ENCODE assay signal across 13 cellular contexts in genomic region chr14:56057071-56057865, GRCh38.
A peak's percentile ranks its signal among the peaks of the same experiment; 100 is the strongest.
DNase-seq lines count a peak whose midpoint lies in the region; ATAC-seq and TF ChIP-seq lines count a peak whose summit lies in the region.
"Had no signal": no experiment of that assay in that cellular context is flagged by ENCODE, and none has a peak within 500 bp of the region (broad histone marks: within the 10 kb centered on the region; RNA-seq: fewer than 3 reads in every experiment).

No MANE protein-coding gene starts in this region.

- peaks cover 22% of the 10 kb centered on the region for H3K4me1 ChIP-seq in neural progenitor cell
- no peaks in the 10 kb centered on the region for H3K4me1 ChIP-seq in CD8-positive, alpha-beta memory T cell (ENCODE audit: insufficient read depth, low read length)
- no peaks in the 10 kb centered on the region for H3K4me1 ChIP-seq in effector memory CD4-positive, alpha-beta T cell (ENCODE audit: control insufficient read depth, insufficient read depth, low read length, poor library complexity, severe bottlenecking)

- no peak for TF ChIP-seq CTCF in neural progenitor cell (IDR thresholded peaks at IDR 0.05)

- POLR2A ChIA-PET in CD8-positive, alpha-beta memory T cell (lab: Charles Lee), result no interaction called here

- H2AFZ ChIP-seq in neural progenitor cell (replicated peaks), result no peak overlapping the region
- H2AFZ ChIP-seq: PC-9 had no signal

- no peaks in the 10 kb centered on the region for H3K27me3 ChIP-seq in neural progenitor cell
- no peaks in the 10 kb centered on the region for H3K27me3 ChIP-seq in CD8-positive, alpha-beta memory T cell (ENCODE audit: insufficient read depth, low read length, poor library complexity, severe bottlenecking)
- H3K27me3 ChIP-seq in effector memory CD4-positive, alpha-beta T cell (replicated peaks; ENCODE audit: control insufficient read depth, insufficient read depth, low read length, poor library complexity, severe bottlenecking), result no peaks in the 10 kb centered on the region
- H3K27me3 ChIP-seq: tibial nerve had no signal

- no peaks in the 10 kb centered on the region for H3K9me3 ChIP-seq in neural progenitor cell (ENCODE audit: low read depth)
- no peaks in the 10 kb centered on the region for H3K9me3 ChIP-seq in CD8-positive, alpha-beta memory T cell (ENCODE audit: low read length)
- no peaks in the 10 kb centered on the region for H3K9me3 ChIP-seq in effector memory CD4-positive, alpha-beta T cell (ENCODE audit: control insufficient read depth, low read length)
- H3K9me3 ChIP-seq: tibial nerve had no signal

- DNase-seq in NCI-H1092 treated with DMSO at 0.1 percent for 48 hours (lab: John Stamatoyannopoulos, UW), result peak; percentile 97
- DNase-seq in NCI-H2107 treated with DMSO at 0.1 percent for 48 hours (lab: John Stamatoyannopoulos, UW; ENCODE audit: unreplicated experiment), result peak; percentile 97
- DNase-seq in SK-N-DZ (ENCODE audit: low spot score), result peak; percentile 54
- DNase-seq in neural progenitor cell (ENCODE audit: low spot score), result peak; percentile 73
- no peak for DNase-seq in CD8-positive, alpha-beta memory T cell
- no peak for DNase-seq in effector memory CD4-positive, alpha-beta T cell
- DNase-seq: activated naive CD8-positive, alpha-beta T cell treated with anti-CD3 and anti-CD28 coated beads for 36 hours; PC-9; SW 1271 had no signal

- no peaks in the 10 kb centered on the region for H3K79me2 ChIP-seq in neural progenitor cell (ENCODE audit: low read depth)

- H3K4me1 Mint-ChIP-seq in neural progenitor cell, result peaks cover 17% of the 10 kb centered on the region
- no peaks in the 10 kb centered on the region for H3K4me1 Mint-ChIP-seq in CD8-positive, alpha-beta memory T cell
- no peaks in the 10 kb centered on the region for H3K4me1 Mint-ChIP-seq in activated T-helper 17 cell treated with anti-CD3 and anti-CD28 coated beads, Interleukin-2, amount 50 U/mL, for 72 hours
- H3K4me1 Mint-ChIP-seq: activated naive CD8-positive, alpha-beta T cell treated with anti-CD3 and anti-CD28 coated beads for 36 hours; central memory CD8-positive, alpha-beta T cell had no signal

- no peaks in the 10 kb centered on the region for H3K9me3 Mint-ChIP-seq in neural progenitor cell
- H3K9me3 Mint-ChIP-seq in CD8-positive, alpha-beta memory T cell, result no peaks in the 10 kb centered on the region
- H3K9me3 Mint-ChIP-seq in activated T-helper 17 cell treated with anti-CD3 and anti-CD28 coated beads, Interleukin-2, amount 50 U/mL, for 72 hours, result no peaks in the 10 kb centered on the region
- H3K9me3 Mint-ChIP-seq: activated naive CD8-positive, alpha-beta T cell treated with anti-CD3 and anti-CD28 coated beads for 36 hours; central memory CD8-positive, alpha-beta T cell had no signal

- H4K20me1 ChIP-seq in neural progenitor cell (ENCODE audit: low read depth), result no peaks in the 10 kb centered on the region

- H3K4me3 ChIP-seq in neural progenitor cell, result peak overlapping the region; percentile 23
- no peak overlapping the region for H3K4me3 ChIP-seq in CD8-positive, alpha-beta memory T cell (ENCODE audit: low read length)
- no peak overlapping the region for H3K4me3 ChIP-seq in effector memory CD4-positive, alpha-beta T cell (ENCODE audit: insufficient read depth, low read depth, low read length, poor library complexity, severe bottlenecking)
- H3K4me3 ChIP-seq: PC-9, tibial nerve had no signal

- peak overlapping the region; percentile 77 for H3K27ac Mint-ChIP-seq in neural progenitor cell
- H3K27ac Mint-ChIP-seq in CD8-positive, alpha-beta memory T cell, result peak overlapping the region in 1 of 8 donors; percentile 11
- H3K27ac Mint-ChIP-seq in activated T-helper 17 cell treated with anti-CD3 and anti-CD28 coated beads, Interleukin-2, amount 50 U/mL, for 72 hours, result no peak overlapping the region
- H3K27ac Mint-ChIP-seq: activated naive CD8-positive, alpha-beta T cell treated with anti-CD3 and anti-CD28 coated beads for 36 hours had no signal

- H3K27ac ChIP-seq in neural progenitor cell, result peak overlapping the region; percentile 78
- no peak overlapping the region for H3K27ac ChIP-seq in CD8-positive, alpha-beta memory T cell (ENCODE audit: low read depth, low read length)
- no peak overlapping the region for H3K27ac ChIP-seq in effector memory CD4-positive, alpha-beta T cell (ENCODE audit: insufficient read depth, low read length, poor library complexity, severe bottlenecking)
- H3K27ac ChIP-seq: PC-9 had no signal

- H3K36me3 Mint-ChIP-seq in neural progenitor cell, result no peaks in the 10 kb centered on the region
- peaks cover 0 to 3% (median 0%) of the 10 kb centered on the region in 3 donors for H3K36me3 Mint-ChIP-seq in CD8-positive, alpha-beta memory T cell
- H3K36me3 Mint-ChIP-seq in activated T-helper 17 cell treated with anti-CD3 and anti-CD28 coated beads, Interleukin-2, amount 50 U/mL, for 72 hours (ENCODE audit: low read depth), result no peaks in the 10 kb centered on the region
- H3K36me3 Mint-ChIP-seq: activated naive CD8-positive, alpha-beta T cell treated with anti-CD3 and anti-CD28 coated beads for 36 hours had no signal

- H3K36me3 ChIP-seq in neural progenitor cell, result no peaks in the 10 kb centered on the region
- no peaks in the 10 kb centered on the region for H3K36me3 ChIP-seq in CD8-positive, alpha-beta memory T cell (ENCODE audit: insufficient read depth, low read length)
- H3K36me3 ChIP-seq in effector memory CD4-positive, alpha-beta T cell (ENCODE audit: control insufficient read depth, insufficient read depth, low read length), result no peaks in the 10 kb centered on the region
- H3K36me3 ChIP-seq: tibial nerve had no signal

- no peak for ATAC-seq in GM19397 (IDR thresholded peaks at IDR 0.05; ENCODE audit: unreplicated experiment)
- ATAC-seq in activated T-helper 17 cell treated with anti-CD3 and anti-CD28 coated beads, Interleukin-2, amount 50 U/mL, for 72 hours (replicated peaks), result no peak

- peak overlapping the region; percentile 75 for H3K4me2 ChIP-seq in neural progenitor cell
- H3K4me2 ChIP-seq: PC-9 had no signal

- no peaks in the 10 kb centered on the region for H3K27me3 Mint-ChIP-seq in neural progenitor cell (ENCODE audit: insufficient read depth, low read depth)
- peaks cover 7 to 13% of the 10 kb centered on the region in 2 donors for H3K27me3 Mint-ChIP-seq in CD8-positive, alpha-beta memory T cell
- H3K27me3 Mint-ChIP-seq in activated T-helper 17 cell treated with anti-CD3 and anti-CD28 coated beads, Interleukin-2, amount 50 U/mL, for 72 hours, result peaks cover 27% of the 10 kb centered on the region

- H3K9ac ChIP-seq in neural progenitor cell, result no peak overlapping the region

- H3F3A ChIP-seq in neural progenitor cell (ENCODE audit: low read depth), result peaks cover 15% of the 10 kb centered on the region

- no peak overlapping the region for H3K4me3 Mint-ChIP-seq in neural progenitor cell
- no peak overlapping the region for H3K4me3 Mint-ChIP-seq in CD8-positive, alpha-beta memory T cell
- H3K4me3 Mint-ChIP-seq in activated T-helper 17 cell treated with anti-CD3 and anti-CD28 coated beads, Interleukin-2, amount 50 U/mL, for 72 hours, result no peak overlapping the region
- H3K4me3 Mint-ChIP-seq: activated naive CD8-positive, alpha-beta T cell treated with anti-CD3 and anti-CD28 coated beads for 36 hours; central memory CD8-positive, alpha-beta T cell had no signal

- CTCF ChIA-PET in CD8-positive, alpha-beta memory T cell (lab: Charles Lee), result no interaction called here

Comparison
In these comparisons a context has a peak if more than half of its experiments do, and no peak if none do; other contexts are left out.
1. DNase-seq: peak in NCI-H1092 treated with DMSO at 0.1 percent for 48 hours (single experiment), NCI-H2107 treated with DMSO at 0.1 percent for 48 hours (single experiment), SK-N-DZ (single experiment) and neural progenitor cell (single experiment); none in CD8-positive, alpha-beta memory T cell (0 of 5) and effector memory CD4-positive, alpha-beta T cell (0 of 3).